In genomic region chr3:156605686-156606605, GRCh38 we compare ENCODE assay signal across 1 cellular context.
TF ChIP-seq lines count a peak whose summit lies in the region.

No MANE protein-coding gene starts in this region.

TF ChIP-seq in K562, 482 proteins besides CTCF, POLR2A, EP300 and RAD21 (continued from another document and continues in another):
- TF ChIP-seq BACH1 (tag; IDR thresholded peaks at IDR 0.05), result no peak
- no peak for TF ChIP-seq KAT8 (IDR thresholded peaks at IDR 0.05; ENCODE audit: low read depth)
- TF ChIP-seq ZNF717 (CRISPR knock-in tag; IDR thresholded peaks at IDR 0.05), result no peak
- TF ChIP-seq FUS (optimal IDR thresholded peaks at IDR 0.05; ENCODE audit: low read depth, low read length), result no peak
- no peak for TF ChIP-seq ELF2 (CRISPR knock-in tag; IDR thresholded peaks at IDR 0.05)
- TF ChIP-seq ZNF785 (CRISPR knock-in tag; IDR thresholded peaks at IDR 0.05), result no peak
- TF ChIP-seq, protein P1, sequence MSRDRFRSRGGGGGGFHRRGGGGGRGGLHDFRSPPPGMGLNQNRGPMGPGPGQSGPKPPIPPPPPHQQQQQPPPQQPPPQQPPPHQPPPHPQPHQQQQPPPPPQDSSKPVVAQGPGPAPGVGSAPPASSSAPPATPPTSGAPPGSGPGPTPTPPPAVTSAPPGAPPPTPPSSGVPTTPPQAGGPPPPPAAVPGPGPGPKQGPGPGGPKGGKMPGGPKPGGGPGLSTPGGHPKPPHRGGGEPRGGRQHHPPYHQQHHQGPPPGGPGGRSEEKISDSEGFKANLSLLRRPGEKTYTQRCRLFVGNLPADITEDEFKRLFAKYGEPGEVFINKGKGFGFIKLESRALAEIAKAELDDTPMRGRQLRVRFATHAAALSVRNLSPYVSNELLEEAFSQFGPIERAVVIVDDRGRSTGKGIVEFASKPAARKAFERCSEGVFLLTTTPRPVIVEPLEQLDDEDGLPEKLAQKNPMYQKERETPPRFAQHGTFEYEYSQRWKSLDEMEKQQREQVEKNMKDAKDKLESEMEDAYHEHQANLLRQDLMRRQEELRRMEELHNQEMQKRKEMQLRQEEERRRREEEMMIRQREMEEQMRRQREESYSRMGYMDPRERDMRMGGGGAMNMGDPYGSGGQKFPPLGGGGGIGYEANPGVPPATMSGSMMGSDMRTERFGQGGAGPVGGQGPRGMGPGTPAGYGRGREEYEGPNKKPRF (IDR thresholded peaks at IDR 0.05; ENCODE audit: low read depth, low read length), result no peak
- TF ChIP-seq, protein P2, sequence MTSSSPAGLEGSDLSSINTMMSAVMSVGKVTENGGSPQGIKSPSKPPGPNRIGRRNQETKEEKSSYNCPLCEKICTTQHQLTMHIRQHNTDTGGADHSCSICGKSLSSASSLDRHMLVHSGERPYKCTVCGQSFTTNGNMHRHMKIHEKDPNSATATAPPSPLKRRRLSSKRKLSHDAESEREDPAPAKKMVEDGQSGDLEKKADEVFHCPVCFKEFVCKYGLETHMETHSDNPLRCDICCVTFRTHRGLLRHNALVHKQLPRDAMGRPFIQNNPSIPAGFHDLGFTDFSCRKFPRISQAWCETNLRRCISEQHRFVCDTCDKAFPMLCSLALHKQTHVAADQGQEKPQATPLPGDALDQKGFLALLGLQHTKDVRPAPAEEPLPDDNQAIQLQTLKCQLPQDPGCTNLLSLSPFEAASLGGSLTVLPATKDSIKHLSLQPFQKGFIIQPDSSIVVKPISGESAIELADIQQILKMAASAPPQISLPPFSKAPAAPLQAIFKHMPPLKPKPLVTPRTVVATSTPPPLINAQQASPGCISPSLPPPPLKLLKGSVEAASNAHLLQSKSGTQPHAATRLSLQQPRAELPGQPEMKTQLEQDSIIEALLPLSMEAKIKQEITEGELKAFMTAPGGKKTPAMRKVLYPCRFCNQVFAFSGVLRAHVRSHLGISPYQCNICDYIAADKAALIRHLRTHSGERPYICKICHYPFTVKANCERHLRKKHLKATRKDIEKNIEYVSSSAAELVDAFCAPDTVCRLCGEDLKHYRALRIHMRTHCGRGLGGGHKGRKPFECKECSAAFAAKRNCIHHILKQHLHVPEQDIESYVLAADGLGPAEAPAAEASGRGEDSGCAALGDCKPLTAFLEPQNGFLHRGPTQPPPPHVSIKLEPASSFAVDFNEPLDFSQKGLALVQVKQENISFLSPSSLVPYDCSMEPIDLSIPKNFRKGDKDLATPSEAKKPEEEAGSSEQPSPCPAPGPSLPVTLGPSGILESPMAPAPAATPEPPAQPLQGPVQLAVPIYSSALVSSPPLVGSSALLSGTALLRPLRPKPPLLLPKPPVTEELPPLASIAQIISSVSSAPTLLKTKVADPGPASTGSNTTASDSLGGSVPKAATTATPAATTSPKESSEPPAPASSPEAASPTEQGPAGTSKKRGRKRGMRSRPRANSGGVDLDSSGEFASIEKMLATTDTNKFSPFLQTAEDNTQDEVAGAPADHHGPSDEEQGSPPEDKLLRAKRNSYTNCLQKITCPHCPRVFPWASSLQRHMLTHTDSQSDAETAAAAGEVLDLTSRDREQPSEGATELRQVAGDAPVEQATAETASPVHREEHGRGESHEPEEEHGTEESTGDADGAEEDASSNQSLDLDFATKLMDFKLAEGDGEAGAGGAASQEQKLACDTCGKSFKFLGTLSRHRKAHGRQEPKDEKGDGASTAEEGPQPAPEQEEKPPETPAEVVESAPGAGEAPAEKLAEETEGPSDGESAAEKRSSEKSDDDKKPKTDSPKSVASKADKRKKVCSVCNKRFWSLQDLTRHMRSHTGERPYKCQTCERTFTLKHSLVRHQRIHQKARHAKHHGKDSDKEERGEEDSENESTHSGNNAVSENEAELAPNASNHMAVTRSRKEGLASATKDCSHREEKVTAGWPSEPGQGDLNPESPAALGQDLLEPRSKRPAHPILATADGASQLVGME (CRISPR knock-in tag; IDR thresholded peaks at IDR 0.05), result no peak
- TF ChIP-seq PHTF2 (CRISPR knock-in tag; IDR thresholded peaks at IDR 0.05), result no peak
- no peak for TF ChIP-seq ZBTB34 (CRISPR knock-in tag; IDR thresholded peaks at IDR 0.05)
- TF ChIP-seq, protein P3, sequence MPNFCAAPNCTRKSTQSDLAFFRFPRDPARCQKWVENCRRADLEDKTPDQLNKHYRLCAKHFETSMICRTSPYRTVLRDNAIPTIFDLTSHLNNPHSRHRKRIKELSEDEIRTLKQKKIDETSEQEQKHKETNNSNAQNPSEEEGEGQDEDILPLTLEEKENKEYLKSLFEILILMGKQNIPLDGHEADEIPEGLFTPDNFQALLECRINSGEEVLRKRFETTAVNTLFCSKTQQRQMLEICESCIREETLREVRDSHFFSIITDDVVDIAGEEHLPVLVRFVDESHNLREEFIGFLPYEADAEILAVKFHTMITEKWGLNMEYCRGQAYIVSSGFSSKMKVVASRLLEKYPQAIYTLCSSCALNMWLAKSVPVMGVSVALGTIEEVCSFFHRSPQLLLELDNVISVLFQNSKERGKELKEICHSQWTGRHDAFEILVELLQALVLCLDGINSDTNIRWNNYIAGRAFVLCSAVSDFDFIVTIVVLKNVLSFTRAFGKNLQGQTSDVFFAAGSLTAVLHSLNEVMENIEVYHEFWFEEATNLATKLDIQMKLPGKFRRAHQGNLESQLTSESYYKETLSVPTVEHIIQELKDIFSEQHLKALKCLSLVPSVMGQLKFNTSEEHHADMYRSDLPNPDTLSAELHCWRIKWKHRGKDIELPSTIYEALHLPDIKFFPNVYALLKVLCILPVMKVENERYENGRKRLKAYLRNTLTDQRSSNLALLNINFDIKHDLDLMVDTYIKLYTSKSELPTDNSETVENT (CRISPR knock-in tag; IDR thresholded peaks at IDR 0.05), result peak; percentile 8; the same call in 1 of the 2 replicates
- TF ChIP-seq DEAF1 (CRISPR knock-in tag; IDR thresholded peaks at IDR 0.05), result no peak
- no peak for TF ChIP-seq OTX1 (CRISPR knock-in tag; IDR thresholded peaks at IDR 0.05)
- no peak for TF ChIP-seq ZNF79 (CRISPR knock-in tag; IDR thresholded peaks at IDR 0.05; ENCODE audit: low read depth)
- no peak for TF ChIP-seq ASH1L (IDR thresholded peaks at IDR 0.05; ENCODE audit: borderline replicate concordance, low read depth, partially characterized antibody)
- TF ChIP-seq GABPB2 (CRISPR knock-in tag; conservative IDR thresholded peaks at IDR 0.05), result no peak
- TF ChIP-seq, protein P4, sequence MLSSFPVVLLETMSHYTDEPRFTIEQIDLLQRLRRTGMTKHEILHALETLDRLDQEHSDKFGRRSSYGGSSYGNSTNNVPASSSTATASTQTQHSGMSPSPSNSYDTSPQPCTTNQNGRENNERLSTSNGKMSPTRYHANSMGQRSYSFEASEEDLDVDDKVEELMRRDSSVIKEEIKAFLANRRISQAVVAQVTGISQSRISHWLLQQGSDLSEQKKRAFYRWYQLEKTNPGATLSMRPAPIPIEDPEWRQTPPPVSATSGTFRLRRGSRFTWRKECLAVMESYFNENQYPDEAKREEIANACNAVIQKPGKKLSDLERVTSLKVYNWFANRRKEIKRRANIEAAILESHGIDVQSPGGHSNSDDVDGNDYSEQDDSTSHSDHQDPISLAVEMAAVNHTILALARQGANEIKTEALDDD (IDR thresholded peaks at IDR 0.05), result 0 out of 2 replicates have a peak, but pooled peaks have one; percentile 29
- no peak for TF ChIP-seq PRMT5 (CRISPR knock-in tag; IDR thresholded peaks at IDR 0.05)
- TF ChIP-seq RUNX1 (IDR thresholded peaks at IDR 0.05; ENCODE audit: low read depth), result no peak
- TF ChIP-seq BRCA1 (IDR thresholded peaks at IDR 0.05), result no peak
- no peak for TF ChIP-seq BRCA1 (CRISPR knock-in tag; IDR thresholded peaks at IDR 0.05)
- no peak for TF ChIP-seq PHB (CRISPR knock-in tag; IDR thresholded peaks at IDR 0.05)
- TF ChIP-seq, protein P5, sequence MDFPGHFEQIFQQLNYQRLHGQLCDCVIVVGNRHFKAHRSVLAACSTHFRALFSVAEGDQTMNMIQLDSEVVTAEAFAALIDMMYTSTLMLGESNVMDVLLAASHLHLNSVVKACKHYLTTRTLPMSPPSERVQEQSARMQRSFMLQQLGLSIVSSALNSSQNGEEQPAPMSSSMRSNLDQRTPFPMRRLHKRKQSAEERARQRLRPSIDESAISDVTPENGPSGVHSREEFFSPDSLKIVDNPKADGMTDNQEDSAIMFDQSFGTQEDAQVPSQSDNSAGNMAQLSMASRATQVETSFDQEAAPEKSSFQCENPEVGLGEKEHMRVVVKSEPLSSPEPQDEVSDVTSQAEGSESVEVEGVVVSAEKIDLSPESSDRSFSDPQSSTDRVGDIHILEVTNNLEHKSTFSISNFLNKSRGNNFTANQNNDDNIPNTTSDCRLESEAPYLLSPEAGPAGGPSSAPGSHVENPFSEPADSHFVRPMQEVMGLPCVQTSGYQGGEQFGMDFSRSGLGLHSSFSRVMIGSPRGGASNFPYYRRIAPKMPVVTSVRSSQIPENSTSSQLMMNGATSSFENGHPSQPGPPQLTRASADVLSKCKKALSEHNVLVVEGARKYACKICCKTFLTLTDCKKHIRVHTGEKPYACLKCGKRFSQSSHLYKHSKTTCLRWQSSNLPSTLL (IDR thresholded peaks at IDR 0.05), result no peak
- TF ChIP-seq, protein P6, sequence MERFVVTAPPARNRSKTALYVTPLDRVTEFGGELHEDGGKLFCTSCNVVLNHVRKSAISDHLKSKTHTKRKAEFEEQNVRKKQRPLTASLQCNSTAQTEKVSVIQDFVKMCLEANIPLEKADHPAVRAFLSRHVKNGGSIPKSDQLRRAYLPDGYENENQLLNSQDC (CRISPR knock-in tag; IDR thresholded peaks at IDR 0.05), result no peak
- TF ChIP-seq IFI16 (CRISPR knock-in tag; IDR thresholded peaks at IDR 0.05), result no peak
- TF ChIP-seq, protein P7, sequence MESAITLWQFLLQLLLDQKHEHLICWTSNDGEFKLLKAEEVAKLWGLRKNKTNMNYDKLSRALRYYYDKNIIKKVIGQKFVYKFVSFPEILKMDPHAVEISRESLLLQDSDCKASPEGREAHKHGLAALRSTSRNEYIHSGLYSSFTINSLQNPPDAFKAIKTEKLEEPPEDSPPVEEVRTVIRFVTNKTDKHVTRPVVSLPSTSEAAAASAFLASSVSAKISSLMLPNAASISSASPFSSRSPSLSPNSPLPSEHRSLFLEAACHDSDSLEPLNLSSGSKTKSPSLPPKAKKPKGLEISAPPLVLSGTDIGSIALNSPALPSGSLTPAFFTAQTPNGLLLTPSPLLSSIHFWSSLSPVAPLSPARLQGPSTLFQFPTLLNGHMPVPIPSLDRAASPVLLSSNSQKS (CRISPR knock-in tag; IDR thresholded peaks at IDR 0.05), result no peak
- TF ChIP-seq NR1H2 (CRISPR knock-in tag; IDR thresholded peaks at IDR 0.05), result no peak
- TF ChIP-seq SMARCA4 (IDR thresholded peaks at IDR 0.05), result peak; percentile 34; the same call in 1 of the 2 replicates
- TF ChIP-seq FOXA1 (IDR thresholded peaks at IDR 0.05; ENCODE audit: borderline replicate concordance), result no peak
- TF ChIP-seq MTF1 (CRISPR knock-in tag; IDR thresholded peaks at IDR 0.05; ENCODE audit: borderline replicate concordance), result no peak
- TF ChIP-seq ZNF212 (CRISPR knock-in tag; IDR thresholded peaks at IDR 0.05), result no peak
- TF ChIP-seq KHSRP (IDR thresholded peaks at IDR 0.05), result no peak
- TF ChIP-seq NFRKB (IDR thresholded peaks at IDR 0.05; ENCODE audit: low read depth), result no peak; the same call in none of the 2 replicates
- TF ChIP-seq ZNF263 (CRISPR knock-in tag; IDR thresholded peaks at IDR 0.05; ENCODE audit: borderline replicate concordance), result no peak
- no peak for TF ChIP-seq PRPF4 (IDR thresholded peaks at IDR 0.05; ENCODE audit: insufficient read depth, low read depth, low read length, poor library complexity, severe bottlenecking)
- no peak for TF ChIP-seq ZNF445 (CRISPR knock-in tag; IDR thresholded peaks at IDR 0.05; ENCODE audit: low read depth)
- TF ChIP-seq, protein P8, sequence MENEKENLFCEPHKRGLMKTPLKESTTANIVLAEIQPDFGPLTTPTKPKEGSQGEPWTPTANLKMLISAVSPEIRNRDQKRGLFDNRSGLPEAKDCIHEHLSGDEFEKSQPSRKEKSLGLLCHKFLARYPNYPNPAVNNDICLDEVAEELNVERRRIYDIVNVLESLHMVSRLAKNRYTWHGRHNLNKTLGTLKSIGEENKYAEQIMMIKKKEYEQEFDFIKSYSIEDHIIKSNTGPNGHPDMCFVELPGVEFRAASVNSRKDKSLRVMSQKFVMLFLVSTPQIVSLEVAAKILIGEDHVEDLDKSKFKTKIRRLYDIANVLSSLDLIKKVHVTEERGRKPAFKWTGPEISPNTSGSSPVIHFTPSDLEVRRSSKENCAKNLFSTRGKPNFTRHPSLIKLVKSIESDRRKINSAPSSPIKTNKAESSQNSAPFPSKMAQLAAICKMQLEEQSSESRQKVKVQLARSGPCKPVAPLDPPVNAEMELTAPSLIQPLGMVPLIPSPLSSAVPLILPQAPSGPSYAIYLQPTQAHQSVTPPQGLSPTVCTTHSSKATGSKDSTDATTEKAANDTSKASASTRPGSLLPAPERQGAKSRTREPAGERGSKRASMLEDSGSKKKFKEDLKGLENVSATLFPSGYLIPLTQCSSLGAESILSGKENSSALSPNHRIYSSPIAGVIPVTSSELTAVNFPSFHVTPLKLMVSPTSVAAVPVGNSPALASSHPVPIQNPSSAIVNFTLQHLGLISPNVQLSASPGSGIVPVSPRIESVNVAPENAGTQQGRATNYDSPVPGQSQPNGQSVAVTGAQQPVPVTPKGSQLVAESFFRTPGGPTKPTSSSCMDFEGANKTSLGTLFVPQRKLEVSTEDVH (IDR thresholded peaks at IDR 0.05; ENCODE audit: low read depth, partially characterized antibody), result no peak
- TF ChIP-seq SPI1 (IDR thresholded peaks at IDR 0.05; ENCODE audit: borderline replicate concordance, low read depth, low read length), result 0 out of 2 replicates have a peak, but pooled peaks have one; percentile 57
- no peak for TF ChIP-seq STAT5A (IDR thresholded peaks at IDR 0.05; ENCODE audit: borderline replicate concordance, low read length)
- TF ChIP-seq BMI1 (IDR thresholded peaks at IDR 0.05; ENCODE audit: low read length), result no peak
- no peak for TF ChIP-seq MCM7 (IDR thresholded peaks at IDR 0.05)
- TF ChIP-seq, protein P9, sequence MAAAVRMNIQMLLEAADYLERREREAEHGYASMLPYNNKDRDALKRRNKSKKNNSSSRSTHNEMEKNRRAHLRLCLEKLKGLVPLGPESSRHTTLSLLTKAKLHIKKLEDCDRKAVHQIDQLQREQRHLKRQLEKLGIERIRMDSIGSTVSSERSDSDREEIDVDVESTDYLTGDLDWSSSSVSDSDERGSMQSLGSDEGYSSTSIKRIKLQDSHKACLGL (CRISPR knock-in tag; IDR thresholded peaks at IDR 0.05; ENCODE audit: borderline replicate concordance, poor library complexity, severe bottlenecking), result no peak
- TF ChIP-seq PTBP1 (IDR thresholded peaks at IDR 0.05; ENCODE audit: low read depth, low read length), result no peak
